7 cellular contexts compared by ENCODE assay signal in the genomic region with DNA sequence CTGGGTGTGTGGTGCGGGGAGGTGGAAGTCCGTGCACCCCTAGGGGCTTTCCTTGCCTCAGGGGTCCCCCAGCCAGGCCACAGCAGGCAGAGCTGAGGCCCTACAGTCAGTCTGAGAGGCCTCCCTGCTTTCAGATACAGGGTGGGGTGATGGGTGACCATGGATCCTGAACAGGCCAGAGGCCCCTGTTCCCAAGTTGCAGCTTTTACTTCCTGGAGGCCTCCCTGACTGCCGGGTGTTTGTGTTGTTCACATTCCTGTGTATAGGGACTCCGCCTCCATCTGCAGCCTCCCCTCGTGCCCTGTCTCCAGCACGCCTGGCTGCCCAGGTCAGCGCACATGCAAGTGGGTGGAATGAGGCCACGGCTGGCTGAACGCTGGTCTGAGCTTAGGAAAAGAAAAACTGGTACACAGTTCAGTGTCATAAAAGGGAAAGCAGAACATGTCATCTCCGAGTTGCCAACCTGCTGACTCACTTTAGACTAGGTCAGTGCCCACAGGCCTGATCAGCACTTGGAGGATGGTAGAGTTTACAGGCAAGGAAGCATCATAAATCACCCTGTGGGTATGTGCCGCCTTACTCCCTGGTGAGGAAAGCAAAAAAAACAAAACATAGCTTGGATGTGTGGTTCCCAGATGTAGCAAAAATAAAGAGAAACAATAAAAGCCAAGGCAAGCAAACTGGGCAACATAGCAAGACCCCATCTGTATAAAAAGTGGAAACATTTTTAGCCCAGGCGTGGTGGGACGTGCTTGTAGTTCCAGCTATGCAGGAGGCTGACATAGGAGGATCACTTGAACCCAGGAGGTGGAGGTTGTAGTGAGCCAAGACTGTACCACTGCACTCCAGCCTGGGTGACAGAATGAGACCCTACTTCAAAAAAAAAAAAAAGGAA.
DNase-seq lines count a peak whose midpoint lies in the region; ATAC-seq and TF ChIP-seq lines count a peak whose summit lies in the region.

No MANE protein-coding gene starts in this region.

- H3K27ac ChIP-seq in OCI-LY1 (ENCODE audit: low read depth, low read length, poor library complexity, severe bottlenecking), result peak overlapping the region; percentile 99

- no peaks in the 10 kb centered on the region for H3K27me3 ChIP-seq in OCI-LY1 (ENCODE audit: insufficient read depth, low read length)

- no peaks in the 10 kb centered on the region for H3K9me3 ChIP-seq in OCI-LY1 (ENCODE audit: low read length)

- H3K4me1 Mint-ChIP-seq in stimulated activated effector memory CD8-positive, alpha-beta T cell treated with anti-CD3 and anti-CD28 coated beads, Interleukin-12 subunit alpha, Interleukin-12 subunit beta, amount 100 ng/mL, for 72 hours, result peaks cover 14% of the 10 kb centered on the region

- peak overlapping the region; percentile 46 for H3K9ac ChIP-seq in OCI-LY1 (ENCODE audit: low read length)

- peak overlapping the region; percentile 46 for H3K4me2 ChIP-seq in OCI-LY1 (ENCODE audit: low read length)

- no peaks in the 10 kb centered on the region for H3K9me3 Mint-ChIP-seq in stimulated activated effector memory CD8-positive, alpha-beta T cell treated with anti-CD3 and anti-CD28 coated beads, Interleukin-12 subunit alpha, Interleukin-12 subunit beta, amount 100 ng/mL, for 72 hours

- H3K4me1 ChIP-seq in OCI-LY1 (ENCODE audit: insufficient read depth, low read length, severe bottlenecking), result peaks cover 26% of the 10 kb centered on the region

- H3K9me2 ChIP-seq in OCI-LY1 (ENCODE audit: low read depth, low read length), result no peaks in the 10 kb centered on the region

- no peak overlapping the region for H2AFZ ChIP-seq in OCI-LY1 (ENCODE audit: low read length)

- no peaks in the 10 kb centered on the region for H4K20me1 ChIP-seq in OCI-LY1 (ENCODE audit: insufficient read depth, low read length)

- no peak overlapping the region for H3K4me3 ChIP-seq in OCI-LY1 (ENCODE audit: low read depth, low read length, poor library complexity, severe bottlenecking)

- H3K36me3 ChIP-seq in OCI-LY1 (ENCODE audit: insufficient read depth, low read length), result peaks cover 52% of the 10 kb centered on the region

- no peaks in the 10 kb centered on the region for H3F3A ChIP-seq in OCI-LY1 (ENCODE audit: insufficient read depth, low read length)

- TF ChIP-seq CTCF in OCI-LY1 (IDR thresholded peaks at IDR 0.05; ENCODE audit: low read length), result no peak

- ATAC-seq in GM21737 (IDR thresholded peaks at IDR 0.05; ENCODE audit: unreplicated experiment), result peak; percentile 15
- peak; percentile 38 for ATAC-seq in stimulated activated effector memory CD8-positive, alpha-beta T cell treated with anti-CD3 and anti-CD28 coated beads, Interleukin-12 subunit alpha, Interleukin-12 subunit beta, amount 100 ng/mL, for 72 hours
- ATAC-seq in GM18867 (IDR thresholded peaks at IDR 0.05; ENCODE audit: unreplicated experiment), result no peak

- H3K27ac Mint-ChIP-seq in stimulated activated effector memory CD8-positive, alpha-beta T cell treated with anti-CD3 and anti-CD28 coated beads, Interleukin-12 subunit alpha, Interleukin-12 subunit beta, amount 100 ng/mL, for 72 hours, result no peak overlapping the region

- H3K4me3 Mint-ChIP-seq in stimulated activated effector memory CD8-positive, alpha-beta T cell treated with anti-CD3 and anti-CD28 coated beads, Interleukin-12 subunit alpha, Interleukin-12 subunit beta, amount 100 ng/mL, for 72 hours, result no peak overlapping the region

- H3K79me2 ChIP-seq in OCI-LY1 (ENCODE audit: insufficient read depth, low read length), result no peaks in the 10 kb centered on the region

- H3K36me3 Mint-ChIP-seq in stimulated activated effector memory CD8-positive, alpha-beta T cell treated with anti-CD3 and anti-CD28 coated beads, Interleukin-12 subunit alpha, Interleukin-12 subunit beta, amount 100 ng/mL, for 72 hours, result peaks cover 23% of the 10 kb centered on the region

- DNase-seq in glomerular visceral epithelial cell (ENCODE audit: extremely low spot score) (peak; percentile 98), 8988T (no peak), midbrain (lab: John Stamatoyannopoulos, UW) (no peak)
- DNase-seq in stimulated activated effector memory CD8-positive, alpha-beta T cell treated with anti-CD3 and anti-CD28 coated beads, Interleukin-12 subunit alpha, Interleukin-12 subunit beta, amount 100 ng/mL, for 72 hours (ENCODE audit: low spot score in 2 of 2), result no peak
